ENCODE assay signal across 2 cellular contexts in genomic region chr11:42840856-42841255, GRCh38.
TF ChIP-seq lines count a peak whose summit lies in the region.

No MANE protein-coding gene starts in this region.

TF ChIP-seq in HepG2, 621 proteins besides CTCF, POLR2A, EP300 and RAD21:
- TF ChIP-seq FOXA3 (CRISPR knock-in tag; IDR thresholded peaks at IDR 0.05), result no peak
- peak; percentile 56 for TF ChIP-seq TEAD3 (CRISPR knock-in tag; optimal IDR thresholded peaks at IDR 0.05; ENCODE audit: borderline replicate concordance)
TF ChIP-seq in HepG2: peak in this region for 1.

TF ChIP-seq in H1, 55 proteins besides CTCF, POLR2A, EP300 and RAD21:
- TF ChIP-seq TEAD4 (IDR thresholded peaks at IDR 0.05; ENCODE audit: low read depth, low read length) (peak; percentile 42; the same call in 1 of the 2 replicates), RBBP5 (IDR thresholded peaks at IDR 0.05; ENCODE audit: borderline replicate concordance, low read depth, low read length) (no peak), E2F6 (IDR thresholded peaks at IDR 0.05) (no peak), KDM1A (IDR thresholded peaks at IDR 0.05; ENCODE audit: borderline replicate concordance, low read length) (no peak)
